ENCODE assay signal across 10 cellular contexts in the genomic region with DNA sequence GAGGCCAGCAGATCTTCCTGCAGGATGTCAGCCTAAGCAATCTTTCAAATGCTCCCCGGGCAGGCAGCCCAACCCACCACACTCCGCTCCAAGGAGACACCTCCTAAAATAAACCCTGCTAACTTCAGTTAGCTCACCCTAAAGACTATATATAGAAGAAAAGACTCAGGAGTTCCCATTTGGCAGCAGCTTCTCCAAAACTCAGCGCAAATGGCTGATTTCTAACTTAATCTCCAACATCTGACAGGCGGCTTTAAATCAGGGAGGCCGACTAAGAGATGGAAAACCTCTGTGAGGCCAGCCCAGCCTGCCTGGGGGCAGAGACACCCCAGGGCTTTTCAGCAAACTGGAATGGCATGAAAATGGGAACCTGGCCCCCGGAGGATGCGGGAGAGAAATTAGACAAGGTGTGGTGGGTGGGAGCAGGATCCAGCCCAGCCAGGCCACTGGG.
DNase-seq lines count a peak whose midpoint lies in the region; ATAC-seq, FAIRE-seq and TF ChIP-seq lines count a peak whose summit lies in the region.
"Had no signal": no experiment of that assay in that cellular context is flagged by ENCODE, and none has a peak within 500 bp of the region (broad histone marks: within the 10 kb centered on the region; RNA-seq: fewer than 3 reads in every experiment).

No MANE protein-coding gene starts in this region.

- H3K79me2 ChIP-seq in astrocyte (ENCODE audit: insufficient read depth, low read length), result peaks cover 62% of the 10 kb centered on the region

- intact Hi-C loops in spleen (cut with DNase I; ENCODE audit: low total_unique reads), result no loop called here

- TF ChIP-seq POLR2A in spleen (IDR thresholded peaks at IDR 0.05), result no peak

- no peak overlapping the region for H3K27ac Mint-ChIP-seq in astrocyte (ENCODE audit: unreplicated experiment)
- H3K27ac Mint-ChIP-seq in activated CD8-positive, alpha-beta T cell treated with anti-CD3 and anti-CD28 coated beads, Interleukin-2, amount 10 ng/mL, durations not matched to agents 7 days and 5 days, result no peak overlapping the region

- no peaks in the 10 kb centered on the region for H3K9me3 ChIP-seq in astrocyte (ENCODE audit: insufficient read depth, low read depth, low read length)
- H3K9me3 ChIP-seq in spleen, result no peaks in the 10 kb centered on the region

- peaks cover 27% of the 10 kb centered on the region for H3K4me1 Mint-ChIP-seq in astrocyte (ENCODE audit: low read depth, unreplicated experiment)
- H3K4me1 Mint-ChIP-seq in activated CD8-positive, alpha-beta T cell treated with anti-CD3 and anti-CD28 coated beads, Interleukin-2, amount 10 ng/mL, durations not matched to agents 7 days and 5 days (ENCODE audit: low read depth), result peaks cover 70% of the 10 kb centered on the region

- WGBS in spleen, 5 donors, result 38 to 57% (median 42%) methylated on average over 7 of the region's 7 CpGs

- H3K4me1 ChIP-seq in astrocyte (ENCODE audit: insufficient read depth, low read length) (peaks cover 3% of the 10 kb centered on the region), spleen (peaks cover 32 to 100% (median 77%) of the 10 kb centered on the region in 6 donors), foreskin keratinocyte (no peaks in the 10 kb centered on the region)

- no peaks in the 10 kb centered on the region for H3K9me3 Mint-ChIP-seq in astrocyte (ENCODE audit: unreplicated experiment)
- no peaks in the 10 kb centered on the region for H3K9me3 Mint-ChIP-seq in activated CD8-positive, alpha-beta T cell treated with anti-CD3 and anti-CD28 coated beads, Interleukin-2, amount 10 ng/mL, durations not matched to agents 7 days and 5 days (ENCODE audit: insufficient read depth)

- peak overlapping the region; percentile 28 for H3K27ac ChIP-seq in astrocyte (ENCODE audit: low read depth, low read length)
- peak overlapping the region in 7 of 8 donors; percentile 35 to 87 (median 76) for H3K27ac ChIP-seq in spleen
- no peak overlapping the region for H3K27ac ChIP-seq in foreskin keratinocyte

- H3K36me3 Mint-ChIP-seq in astrocyte (ENCODE audit: low read depth, unreplicated experiment), result no peaks in the 10 kb centered on the region
- H3K36me3 Mint-ChIP-seq in activated CD8-positive, alpha-beta T cell treated with anti-CD3 and anti-CD28 coated beads, Interleukin-2, amount 10 ng/mL, durations not matched to agents 7 days and 5 days (ENCODE audit: low read depth), result peaks cover 46% of the 10 kb centered on the region

- DNase-seq in H4 (ENCODE audit: low spot score), result peak; percentile 38
- peak; percentile 82 for DNase-seq in astrocyte (ENCODE audit: low read depth)
- peak; percentile 67 for DNase-seq in left kidney (ENCODE audit: low read depth, low spot score)
- DNase-seq in spleen, result no peak
- DNase-seq in foreskin keratinocyte, result no peak
- no peak for DNase-seq in activated CD8-positive, alpha-beta T cell treated with anti-CD3 and anti-CD28 coated beads, Interleukin-2, amount 10 ng/mL, durations not matched to agents 7 days and 5 days
- DNase-seq in iPS-NIHi11 (ENCODE audit: low spot score), result no peak
- DNase-seq: DMS153 had no signal

- POLR2A ChIA-PET in activated CD8-positive, alpha-beta T cell treated with anti-CD3 and anti-CD28 coated beads, Interleukin-2, amount 10 ng/mL, durations not matched to agents 7 days and 5 days (lab: Charles Lee), result interaction anchor here (1.0 kb wide), 1 partner anchor 9 kb away, joined by 3 read pairs; no protein-coding TSS in a partner anchor

- H3K27me3 ChIP-seq in astrocyte (ENCODE audit: insufficient read depth, low read length) (no peaks in the 10 kb centered on the region), spleen (replicated peaks in 1 of 7) (no peaks in the 10 kb centered on the region), foreskin keratinocyte (no peaks in the 10 kb centered on the region)
- H3K27me3 ChIP-seq: dorsolateral prefrontal cortex had no signal

- H3K4me3 ChIP-seq in astrocyte (ENCODE audit: insufficient read depth, low read depth, low read length), result no peak overlapping the region
- no peak overlapping the region for H3K4me3 ChIP-seq in spleen
- H3K4me3 ChIP-seq: dorsolateral prefrontal cortex had no signal

- ATAC-seq in GM21515 (IDR thresholded peaks at IDR 0.05; ENCODE audit: unreplicated experiment) (no peak), foreskin keratinocyte (no peak)
- ATAC-seq in activated CD8-positive, alpha-beta T cell treated with anti-CD3 and anti-CD28 coated beads, Interleukin-2, amount 10 ng/mL, durations not matched to agents 7 days and 5 days, result no peak

- no peaks in the 10 kb centered on the region for H3K27me3 Mint-ChIP-seq in astrocyte (ENCODE audit: low read depth, unreplicated experiment)
- H3K27me3 Mint-ChIP-seq in activated CD8-positive, alpha-beta T cell treated with anti-CD3 and anti-CD28 coated beads, Interleukin-2, amount 10 ng/mL, durations not matched to agents 7 days and 5 days (ENCODE audit: low read depth), result no peaks in the 10 kb centered on the region

- TF ChIP-seq CTCF in astrocyte (IDR thresholded peaks at IDR 0.05; ENCODE audit: insufficient read depth, low read depth, low read length), result no peak
- TF ChIP-seq CTCF in spleen (IDR thresholded peaks at IDR 0.05 in 8 of 11, conservative IDR thresholded peaks at IDR 0.05 in 3 of 11), result no peak
- TF ChIP-seq CTCF in foreskin keratinocyte (conservative IDR thresholded peaks at IDR 0.05), result no peak

- peaks cover 91% of the 10 kb centered on the region for H4K20me1 ChIP-seq in astrocyte (ENCODE audit: insufficient read depth, low read length)

- no peak overlapping the region for H2AFZ ChIP-seq in astrocyte (ENCODE audit: low read depth, low read length)

- H3K36me3 ChIP-seq in astrocyte (ENCODE audit: insufficient read depth, low read length) (no peaks in the 10 kb centered on the region), spleen (no peaks in the 10 kb centered on the region)

- H3K4me3 Mint-ChIP-seq in astrocyte (ENCODE audit: unreplicated experiment), result no peak overlapping the region
- H3K4me3 Mint-ChIP-seq in activated CD8-positive, alpha-beta T cell treated with anti-CD3 and anti-CD28 coated beads, Interleukin-2, amount 10 ng/mL, durations not matched to agents 7 days and 5 days, result no peak overlapping the region

- no peak for FAIRE-seq in astrocyte (lab: Jason Lieb, UNC)

- peak overlapping the region; percentile 32 for H3K4me2 ChIP-seq in astrocyte (ENCODE audit: low read length)

- CTCF ChIA-PET in activated CD8-positive, alpha-beta T cell treated with anti-CD3 and anti-CD28 coated beads, Interleukin-2, amount 10 ng/mL, durations not matched to agents 7 days and 5 days (lab: Charles Lee), result interaction anchor here (1.2 kb wide), 1 partner anchor 37 kb away, joined by 3 read pairs; no protein-coding TSS in a partner anchor

- H3K9ac ChIP-seq in astrocyte (ENCODE audit: low read length), result no peak overlapping the region

Comparison
In these comparisons a context has a peak if more than half of its experiments do, and no peak if none do; other contexts are left out.
1. DNase-seq: peak in H4 (single experiment), astrocyte (single experiment) and left kidney (single experiment); none in spleen (single experiment), foreskin keratinocyte (0 of 2), activated CD8-positive, alpha-beta T cell treated with anti-CD3 and anti-CD28 coated beads, Interleukin-2, amount 10 ng/mL, durations not matched to agents 7 days and 5 days (single experiment) and iPS-NIHi11 (single experiment).